In the genomic region with DNA sequence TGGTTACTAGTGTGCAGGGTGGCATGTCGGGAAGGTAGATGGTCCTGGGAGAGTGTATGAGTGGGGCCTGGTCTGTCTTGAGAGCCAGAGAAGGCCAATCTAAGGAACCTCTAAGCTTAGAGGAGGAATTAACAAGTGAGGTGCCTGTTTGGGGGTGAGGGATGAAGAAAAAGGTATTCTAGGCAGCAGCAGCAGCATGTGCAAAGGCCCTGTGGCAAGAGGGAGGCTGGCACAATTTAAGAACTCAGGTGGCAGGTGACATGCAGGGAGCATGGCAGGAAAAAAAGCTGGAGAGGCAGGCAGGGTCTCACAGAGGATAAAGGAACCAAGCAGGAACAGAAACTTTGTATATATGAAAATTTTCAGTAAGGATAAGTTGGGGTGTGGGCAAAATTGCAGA, we compare ENCODE assay signal across 36 cellular contexts. TPM values are rescaled to one million over a fixed set of nuclear protein-coding genes. Genes with fewer than 3 reads are reported as not detected.
"Had no signal": no experiment of that assay in that cellular context is flagged by ENCODE, and none has a peak within 500 bp of the region (broad histone marks: within the 10 kb centered on the region; RNA-seq: fewer than 3 reads in every experiment).

No MANE protein-coding gene starts in this region.

- H3K4me1 ChIP-seq: ascending aorta, breast epithelium, colonic mucosa, esophagus squamous epithelium, gastroesophageal sphincter had no signal

- H3K27ac ChIP-seq: ascending aorta, breast epithelium, colonic mucosa, epithelial cell of prostate, esophagus squamous epithelium, gastroesophageal sphincter, heart right ventricle, WERI-Rb-1 had no signal

- H3K4me3 Mint-ChIP-seq: activated CD4-positive, alpha-beta memory T cell treated with anti-CD3 and anti-CD28 coated beads for 36 hours; activated CD4-positive, alpha-beta T cell treated with anti-CD3 and anti-CD28 coated beads for 36 hours; activated CD4-positive, alpha-beta T cell treated with anti-CD3 and anti-CD28 coated beads, Interleukin-2, amount 10 ng/mL, durations not matched to agents 24 days and 14 days; activated CD8-positive, alpha-beta memory T cell treated with anti-CD3 and anti-CD28 coated beads, Interleukin-2, amount 10 ng/mL, durations not matched to agents 7 days and 5 days; activated CD8-positive, alpha-beta T cell treated with anti-CD3 and anti-CD28 coated beads, Interleukin-2, amount 10 ng/mL, durations not matched to agents 7 days and 5 days; activated naive CD4-positive, alpha-beta T cell treated with anti-CD3 and anti-CD28 coated beads, Interleukin-2, amount 10 ng/mL, durations not matched to agents 7 days and 5 days; activated naive CD8-positive, alpha-beta T cell treated with anti-CD3 and anti-CD28 coated beads, Interleukin-2, amount 10 ng/mL, durations not matched to agents 7 days and 5 days; activated T-cell treated with anti-CD3 and anti-CD28 coated beads, Interleukin-2, amount 50 U/mL, for 72 hours; brain; T-helper 17 cell; T-helper 2 cell treated with Interferon-gamma antibody and Interleukin-4, amounts not matched to agents 5 μg/mL and 100 μg/mL, for 36 hours had no signal

- H3K27me3 Mint-ChIP-seq: activated CD4-positive, alpha-beta T cell treated with anti-CD3 and anti-CD28 coated beads, Interleukin-2, amount 10 ng/mL, durations not matched to agents 24 days and 14 days; brain had no signal

- H3K36me3 ChIP-seq: ascending aorta, breast epithelium, colonic mucosa, esophagus squamous epithelium, gastroesophageal sphincter, heart right ventricle had no signal

- H3K36me3 Mint-ChIP-seq: activated CD4-positive, alpha-beta memory T cell treated with anti-CD3 and anti-CD28 coated beads for 36 hours; activated CD8-positive, alpha-beta memory T cell treated with anti-CD3 and anti-CD28 coated beads, Interleukin-2, amount 10 ng/mL, durations not matched to agents 7 days and 5 days; activated naive CD4-positive, alpha-beta T cell treated with anti-CD3 and anti-CD28 coated beads, Interleukin-2, amount 10 ng/mL, durations not matched to agents 7 days and 5 days; activated naive CD4-positive, alpha-beta T cell treated with anti-CD3 and anti-CD28 coated beads, Interleukin-2, amount 50 U/mL, for 72 hours; activated naive CD8-positive, alpha-beta T cell treated with anti-CD3 and anti-CD28 coated beads, Interleukin-2, amount 10 ng/mL, durations not matched to agents 7 days and 5 days had no signal

- H3K27me3 ChIP-seq: ascending aorta, breast epithelium, colonic mucosa, esophagus squamous epithelium, gastroesophageal sphincter, heart right ventricle had no signal

- H3K27ac Mint-ChIP-seq: activated CD4-positive, alpha-beta memory T cell treated with anti-CD3 and anti-CD28 coated beads for 36 hours; activated CD4-positive, alpha-beta T cell treated with anti-CD3 and anti-CD28 coated beads for 36 hours; activated CD4-positive, alpha-beta T cell treated with anti-CD3 and anti-CD28 coated beads, Interleukin-2, amount 10 ng/mL, durations not matched to agents 24 days and 14 days; activated CD8-positive, alpha-beta memory T cell treated with anti-CD3 and anti-CD28 coated beads, Interleukin-2, amount 10 ng/mL, durations not matched to agents 7 days and 5 days; activated CD8-positive, alpha-beta T cell treated with anti-CD3 and anti-CD28 coated beads, Interleukin-2, amount 10 ng/mL, durations not matched to agents 7 days and 5 days; activated naive CD4-positive, alpha-beta T cell treated with anti-CD3 and anti-CD28 coated beads, Interleukin-2, amount 10 ng/mL, durations not matched to agents 7 days and 5 days; activated naive CD4-positive, alpha-beta T cell treated with anti-CD3 and anti-CD28 coated beads, Interleukin-2, amount 50 U/mL, for 72 hours; activated naive CD8-positive, alpha-beta T cell treated with anti-CD3 and anti-CD28 coated beads, Interleukin-2, amount 10 ng/mL, durations not matched to agents 7 days and 5 days; activated T-cell treated with anti-CD3 and anti-CD28 coated beads, Interleukin-2, amount 50 U/mL, for 72 hours; T-helper 17 cell; T-helper 2 cell treated with Interferon-gamma antibody and Interleukin-4, amounts not matched to agents 5 μg/mL and 100 μg/mL, for 36 hours had no signal

- H3K4me1 Mint-ChIP-seq: activated CD4-positive, alpha-beta T cell treated with anti-CD3 and anti-CD28 coated beads for 36 hours; activated naive CD4-positive, alpha-beta T cell treated with anti-CD3 and anti-CD28 coated beads, Interleukin-2, amount 10 ng/mL, durations not matched to agents 7 days and 5 days; activated naive CD8-positive, alpha-beta T cell treated with anti-CD3 and anti-CD28 coated beads, Interleukin-2, amount 10 ng/mL, durations not matched to agents 7 days and 5 days had no signal

- H3K9me3 ChIP-seq: ascending aorta, breast epithelium, colonic mucosa, esophagus squamous epithelium, gastroesophageal sphincter, heart right ventricle had no signal

- H3K4me3 ChIP-seq: ascending aorta, breast epithelium, colonic mucosa, esophagus squamous epithelium, gastroesophageal sphincter, heart right ventricle had no signal

- DNase-seq: activated CD4-positive, alpha-beta memory T cell treated with anti-CD3 and anti-CD28 coated beads for 36 hours; activated CD4-positive, alpha-beta T cell treated with anti-CD3 and anti-CD28 coated beads for 36 hours; activated CD4-positive, alpha-beta T cell treated with anti-CD3 and anti-CD28 coated beads, Interleukin-2, amount 10 ng/mL, durations not matched to agents 24 days and 14 days; activated CD4-positive, CD25-positive, alpha-beta regulatory T cell; activated CD4-positive, CD25-positive, alpha-beta regulatory T cell treated with anti-CD3 and anti-CD28 coated beads, Interleukin-2, amount 50 U/mL, for 72 hours; activated CD8-positive, alpha-beta memory T cell treated with anti-CD3 and anti-CD28 coated beads, Interleukin-2, amount 10 ng/mL, durations not matched to agents 7 days and 5 days; activated CD8-positive, alpha-beta memory T cell treated with anti-CD3 and anti-CD28 coated beads, Interleukin-2, amount 50 U/mL, for 4 hours; activated CD8-positive, alpha-beta T cell treated with anti-CD3 and anti-CD28 coated beads, Interleukin-2, amount 10 ng/mL, durations not matched to agents 7 days and 5 days; activated gamma-delta T cell; activated naive CD4-positive, alpha-beta T cell; activated naive CD4-positive, alpha-beta T cell treated with anti-CD3 and anti-CD28 coated beads, Interleukin-2, amount 10 ng/mL, durations not matched to agents 7 days and 5 days; activated naive CD8-positive, alpha-beta T cell treated with anti-CD3 and anti-CD28 coated beads, Interleukin-2, amount 10 ng/mL, durations not matched to agents 7 days and 5 days; activated T-cell treated with anti-CD3 and anti-CD28 coated beads, Interleukin-2, amount 50 U/mL, for 1 hour; activated T-cell treated with anti-CD3 and anti-CD28 coated beads, Interleukin-2, amount 50 U/mL, for 72 hours; caudate nucleus; cerebellar nuclear complex; colonic mucosa; effector memory CD4-positive, alpha-beta T cell; esophagus squamous epithelium; foreskin melanocyte; heart right ventricle; T-helper 1 cell; T-helper 17 cell; T1000; WERI-Rb-1 had no signal

- H3K9me3 Mint-ChIP-seq: activated CD4-positive, alpha-beta memory T cell treated with anti-CD3 and anti-CD28 coated beads for 36 hours; activated CD4-positive, alpha-beta T cell treated with anti-CD3 and anti-CD28 coated beads, Interleukin-2, amount 10 ng/mL, durations not matched to agents 24 days and 14 days; activated naive CD4-positive, alpha-beta T cell treated with anti-CD3 and anti-CD28 coated beads, Interleukin-2, amount 10 ng/mL, durations not matched to agents 7 days and 5 days; activated naive CD4-positive, alpha-beta T cell treated with anti-CD3 and anti-CD28 coated beads, Interleukin-2, amount 50 U/mL, for 72 hours; activated naive CD8-positive, alpha-beta T cell treated with anti-CD3 and anti-CD28 coated beads, Interleukin-2, amount 10 ng/mL, durations not matched to agents 7 days and 5 days; activated T-cell treated with anti-CD3 and anti-CD28 coated beads, Interleukin-2, amount 50 U/mL, for 72 hours; T-helper 2 cell treated with Interferon-gamma antibody and Interleukin-4, amounts not matched to agents 5 μg/mL and 100 μg/mL, for 36 hours had no signal

RNA-seq across cellular contexts. Expression of gene SPSB4, which starts 51.2 kb away (rescaled TPM):
- total RNA-seq: activated CD4-positive, alpha-beta memory T cell treated with anti-CD3 and anti-CD28 coated beads for 36 hours; activated CD4-positive, alpha-beta T cell treated with anti-CD3 and anti-CD28 coated beads for 36 hours; activated CD4-positive, alpha-beta T cell treated with anti-CD3 and anti-CD28 coated beads, Interleukin-2, amount 10 ng/mL, durations not matched to agents 24 days and 14 days; activated CD8-positive, alpha-beta memory T cell treated with anti-CD3 and anti-CD28 coated beads for 36 hours; activated CD8-positive, alpha-beta T cell treated with anti-CD3 and anti-CD28 coated beads, Interleukin-2, amount 10 ng/mL, durations not matched to agents 7 days and 5 days; activated naive CD4-positive, alpha-beta T cell treated with anti-CD3 and anti-CD28 coated beads, Interleukin-2, amount 50 U/mL, for 72 hours; activated naive CD8-positive, alpha-beta T cell treated with anti-CD3 and anti-CD28 coated beads, Interleukin-2, amount 10 ng/mL, durations not matched to agents 7 days and 5 days; activated T-cell treated with anti-CD3 and anti-CD28 coated beads, Interleukin-2, amount 50 U/mL, for 72 hours; ascending aorta; colonic mucosa; esophagus squamous epithelium; fibroblast of lung; fibroblast of villous mesenchyme; glomerular endothelial cell; T-helper 17 cell had no signal
- polyA plus RNA-seq: fibroblast of lung had no signal
